1 cellular context compared by ENCODE assay signal in genomic region chr17:81101614-81102306, GRCh38.
TF ChIP-seq lines count a peak whose summit lies in the region.

No MANE protein-coding gene starts in this region.

TF ChIP-seq in SK-N-SH, 30 proteins besides CTCF, POLR2A, EP300 and RAD21 (continued from another document):
- TF ChIP-seq SIN3A (IDR thresholded peaks at IDR 0.05; ENCODE audit: borderline replicate concordance, low read depth, low read length): peak; percentile 90
- TF ChIP-seq, protein P1, sequence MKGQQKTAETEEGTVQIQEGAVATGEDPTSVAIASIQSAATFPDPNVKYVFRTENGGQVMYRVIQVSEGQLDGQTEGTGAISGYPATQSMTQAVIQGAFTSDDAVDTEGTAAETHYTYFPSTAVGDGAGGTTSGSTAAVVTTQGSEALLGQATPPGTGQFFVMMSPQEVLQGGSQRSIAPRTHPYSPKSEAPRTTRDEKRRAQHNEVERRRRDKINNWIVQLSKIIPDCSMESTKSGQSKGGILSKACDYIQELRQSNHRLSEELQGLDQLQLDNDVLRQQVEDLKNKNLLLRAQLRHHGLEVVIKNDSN (IDR thresholded peaks at IDR 0.05; ENCODE audit: borderline replicate concordance, low read depth): no peak
- no peak for TF ChIP-seq MEF2A (IDR thresholded peaks at IDR 0.05; ENCODE audit: borderline replicate concordance, low read depth)
- no peak for TF ChIP-seq POLR2AphosphoS5 (IDR thresholded peaks at IDR 0.05; ENCODE audit: low read depth, low read length)
- no peak for TF ChIP-seq RFX5 (IDR thresholded peaks at IDR 0.05; ENCODE audit: low read length)
- TF ChIP-seq, protein P2, sequence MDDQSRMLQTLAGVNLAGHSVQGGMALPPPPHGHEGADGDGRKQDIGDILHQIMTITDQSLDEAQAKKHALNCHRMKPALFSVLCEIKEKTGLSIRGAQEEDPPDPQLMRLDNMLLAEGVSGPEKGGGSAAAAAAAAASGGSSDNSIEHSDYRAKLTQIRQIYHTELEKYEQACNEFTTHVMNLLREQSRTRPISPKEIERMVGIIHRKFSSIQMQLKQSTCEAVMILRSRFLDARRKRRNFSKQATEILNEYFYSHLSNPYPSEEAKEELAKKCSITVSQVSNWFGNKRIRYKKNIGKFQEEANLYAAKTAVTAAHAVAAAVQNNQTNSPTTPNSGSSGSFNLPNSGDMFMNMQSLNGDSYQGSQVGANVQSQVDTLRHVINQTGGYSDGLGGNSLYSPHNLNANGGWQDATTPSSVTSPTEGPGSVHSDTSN (IDR thresholded peaks at IDR 0.05): no peak
- TF ChIP-seq, protein P3, sequence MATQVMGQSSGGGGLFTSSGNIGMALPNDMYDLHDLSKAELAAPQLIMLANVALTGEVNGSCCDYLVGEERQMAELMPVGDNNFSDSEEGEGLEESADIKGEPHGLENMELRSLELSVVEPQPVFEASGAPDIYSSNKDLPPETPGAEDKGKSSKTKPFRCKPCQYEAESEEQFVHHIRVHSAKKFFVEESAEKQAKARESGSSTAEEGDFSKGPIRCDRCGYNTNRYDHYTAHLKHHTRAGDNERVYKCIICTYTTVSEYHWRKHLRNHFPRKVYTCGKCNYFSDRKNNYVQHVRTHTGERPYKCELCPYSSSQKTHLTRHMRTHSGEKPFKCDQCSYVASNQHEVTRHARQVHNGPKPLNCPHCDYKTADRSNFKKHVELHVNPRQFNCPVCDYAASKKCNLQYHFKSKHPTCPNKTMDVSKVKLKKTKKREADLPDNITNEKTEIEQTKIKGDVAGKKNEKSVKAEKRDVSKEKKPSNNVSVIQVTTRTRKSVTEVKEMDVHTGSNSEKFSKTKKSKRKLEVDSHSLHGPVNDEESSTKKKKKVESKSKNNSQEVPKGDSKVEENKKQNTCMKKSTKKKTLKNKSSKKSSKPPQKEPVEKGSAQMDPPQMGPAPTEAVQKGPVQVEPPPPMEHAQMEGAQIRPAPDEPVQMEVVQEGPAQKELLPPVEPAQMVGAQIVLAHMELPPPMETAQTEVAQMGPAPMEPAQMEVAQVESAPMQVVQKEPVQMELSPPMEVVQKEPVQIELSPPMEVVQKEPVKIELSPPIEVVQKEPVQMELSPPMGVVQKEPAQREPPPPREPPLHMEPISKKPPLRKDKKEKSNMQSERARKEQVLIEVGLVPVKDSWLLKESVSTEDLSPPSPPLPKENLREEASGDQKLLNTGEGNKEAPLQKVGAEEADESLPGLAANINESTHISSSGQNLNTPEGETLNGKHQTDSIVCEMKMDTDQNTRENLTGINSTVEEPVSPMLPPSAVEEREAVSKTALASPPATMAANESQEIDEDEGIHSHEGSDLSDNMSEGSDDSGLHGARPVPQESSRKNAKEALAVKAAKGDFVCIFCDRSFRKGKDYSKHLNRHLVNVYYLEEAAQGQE (IDR thresholded peaks at IDR 0.05; ENCODE audit: low read depth, low read length): peak; percentile 51; the same call in 1 of the 2 replicates
- TF ChIP-seq NFIC (IDR thresholded peaks at IDR 0.05; ENCODE audit: borderline replicate concordance): no peak
- no peak for TF ChIP-seq FOXM1 (IDR thresholded peaks at IDR 0.05; ENCODE audit: low read depth)
- TF ChIP-seq RCOR1 (IDR thresholded peaks at IDR 0.05; ENCODE audit: low read length): peak; percentile 79
- peak; percentile 86 for TF ChIP-seq MXI1 (IDR thresholded peaks at IDR 0.05; ENCODE audit: low read depth, low read length)
